In genomic region chr1:150227228-150227627, GRCh38 we compare ENCODE assay signal across 27 cellular contexts. TPM values are rescaled to one million over a fixed set of nuclear protein-coding genes. Genes with fewer than 3 reads are reported as not detected.
"Had no signal": no experiment of that assay in that cellular context is flagged by ENCODE, and none has a peak within 500 bp of the region (broad histone marks: within the 10 kb centered on the region; RNA-seq: fewer than 3 reads in every experiment).

No MANE protein-coding gene starts in this region.

- ATAC-seq: HepG2 had no signal

- DNase-seq: IMR-90, Kasumi-1, MV-4-11, NCI-H1092, NCI-H1105 treated with DMSO at 0.1 percent for 48 hours, NCI-H1417 treated with DMSO at 0.1 percent for 48 hours, NCI-H146, NCI-H187, NCI-H2029, NCI-H2081 treated with DMSO at 0.1 percent for 48 hours, NCI-H2171, NCI-H226, NCI-H446, NCI-H510A, NCI-H524 treated with DMSO at 0.1 percent for 48 hours, NCI-H69, NCI-H774, Right ventricle myocardium superior, RPMI8226, SIG-M5 had no signal

- H3K4me3 ChIP-seq: SJSA1, SK-N-MC had no signal

- H3K9me3 ChIP-seq: SJSA1 had no signal

- H3K27ac ChIP-seq: KMS-11, SJSA1, SK-N-MC had no signal

- H3K4me1 ChIP-seq: SJSA1 had no signal

- H3K27me3 ChIP-seq: SJSA1 had no signal

- H3K4me2 ChIP-seq: KMS-11 had no signal

- FAIRE-seq: HepG2, RCC 7860 had no signal

- H3K9ac ChIP-seq: KMS-11 had no signal

RNA-seq across cellular contexts. Expression of gene CA14, which starts 30.3 kb away (rescaled TPM):
- total RNA-seq: HT1080, IMR-90, M059J, SJSA1 had no signal
- polyA plus RNA-seq: IMR-90 had no signal

RNA-seq across cellular contexts. Expression of gene CIART, which starts 55.1 kb away (rescaled TPM):
- total RNA-seq: HepG2 had no signal
